In the genomic region with DNA sequence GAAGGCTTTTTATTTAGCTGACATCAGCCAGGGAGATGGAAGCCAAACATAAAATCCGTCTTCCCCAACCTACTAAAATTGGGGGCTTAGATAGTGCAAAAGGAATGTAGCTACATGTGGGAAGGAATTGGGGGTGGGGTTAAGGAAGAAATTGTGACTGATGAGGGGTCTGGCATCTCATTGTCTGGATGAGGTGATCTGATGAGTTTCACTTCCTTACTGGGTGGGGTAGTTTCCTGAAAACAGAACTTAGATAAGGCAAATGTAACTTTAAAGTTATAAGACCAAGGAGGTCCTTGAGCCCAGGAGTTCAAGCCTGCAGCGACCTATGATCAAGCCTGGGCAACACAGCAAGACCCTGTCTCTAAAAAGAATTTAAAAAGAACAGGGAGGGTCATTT, we compare ENCODE assay signal across 23 cellular contexts.
"Had no signal": no experiment of that assay in that cellular context is flagged by ENCODE, and none has a peak within 500 bp of the region (broad histone marks: within the 10 kb centered on the region; RNA-seq: fewer than 3 reads in every experiment).

No MANE protein-coding gene starts in this region.

- H3K4me3 ChIP-seq: colonic mucosa had no signal

- H3K4me1 ChIP-seq: colonic mucosa had no signal

- H3K27ac ChIP-seq: colonic mucosa, KMS-11, WERI-Rb-1 had no signal

- H3K36me3 ChIP-seq: colonic mucosa, WERI-Rb-1 had no signal

- H3K27me3 ChIP-seq: colonic mucosa had no signal

- DNase-seq: activated CD4-positive, alpha-beta T cell treated with anti-CD3 and anti-CD28 coated beads for 36 hours; activated CD4-positive, alpha-beta T cell treated with anti-CD3 and anti-CD28 coated beads, Interleukin-2, amount 50 U/mL, for 1 hour; activated CD8-positive, alpha-beta memory T cell treated with anti-CD3 and anti-CD28 coated beads, Interleukin-2, amount 50 U/mL, for 4 hours; activated CD8-positive, alpha-beta T cell treated with anti-CD3 and anti-CD28 coated beads for 36 hours; activated gamma-delta T cell treated with Interleukin-2 at 50 U/mL for 16 hours; activated naive CD4-positive, alpha-beta T cell treated with anti-CD3 and anti-CD28 coated beads, Interleukin-2, amount 10 ng/mL, durations not matched to agents 7 days and 5 days; activated naive CD8-positive, alpha-beta T cell treated with anti-CD3 and anti-CD28 coated beads for 36 hours; activated T-cell treated with anti-CD3 and anti-CD28 coated beads, Interleukin-2, amount 50 U/mL, for 72 hours; cerebellar nuclear complex; colonic mucosa; NCI-H1048; NCI-H1417; NCI-H2029; NCI-H2107; NCI-H2171 treated with DMSO at 0.1 percent for 48 hours; NCI-H345; NCI-H510A; NCI-H526 treated with DMSO at 0.1 percent for 48 hours; NCI-H82; SIG-M5; T-helper 17 cell; WERI-Rb-1 had no signal

- ATAC-seq: activated CD4-positive, alpha-beta T cell treated with anti-CD3 and anti-CD28 coated beads for 36 hours; activated CD8-positive, alpha-beta T cell treated with anti-CD3 and anti-CD28 coated beads for 36 hours; activated T-cell treated with anti-CD3 and anti-CD28 coated beads, Interleukin-2, amount 50 U/mL, for 72 hours; T-helper 17 cell had no signal

- H3K4me2 ChIP-seq: KMS-11 had no signal

- H3K9me3 ChIP-seq: colonic mucosa had no signal
